Comparison of ENCODE assay signal across 19 cellular contexts in the genomic region with DNA sequence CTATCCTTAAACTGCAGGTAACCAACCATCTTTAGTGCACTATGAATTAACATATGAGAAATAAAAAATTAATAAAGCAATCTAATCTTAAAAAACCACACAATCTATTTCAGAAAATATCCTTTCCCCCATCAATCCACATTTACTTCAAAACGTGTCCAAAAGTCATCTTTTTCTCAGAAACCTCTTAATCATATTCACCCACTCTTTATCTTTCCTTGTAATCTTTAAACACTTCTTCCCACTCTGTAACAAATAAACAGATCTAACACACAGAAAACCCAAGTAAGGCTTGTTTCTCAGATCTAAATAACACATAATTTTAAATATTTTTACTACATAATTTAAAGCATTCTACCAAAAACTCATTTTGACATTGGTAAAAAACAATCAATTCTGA. TPM values are rescaled to one million over a fixed set of nuclear protein-coding genes. Genes with fewer than 3 reads are reported as not detected.
A peak's percentile ranks its signal among the peaks of the same experiment; 100 is the strongest.
DNase-seq lines count a peak whose midpoint lies in the region; ATAC-seq and TF ChIP-seq lines count a peak whose summit lies in the region.
"Had no signal": no experiment of that assay in that cellular context is flagged by ENCODE, and none has a peak within 500 bp of the region (broad histone marks: within the 10 kb centered on the region; RNA-seq: fewer than 3 reads in every experiment).

No MANE protein-coding gene starts in this region.

- POLR2A ChIA-PET in activated CD4-positive, alpha-beta memory T cell treated with anti-CD3 and anti-CD28 coated beads, Interleukin-2, amount 10 ng/mL, durations not matched to agents 7 days and 5 days (lab: Charles Lee), result no interaction called here

- no peak for TF ChIP-seq CTCF in DND-41 (IDR thresholded peaks at IDR 0.05; ENCODE audit: borderline replicate concordance, extremely low read depth, low read length, poor library complexity, severe bottlenecking)

- peaks cover 8% of the 10 kb centered on the region for H3K36me3 Mint-ChIP-seq in activated T-cell treated with anti-CD3 and anti-CD28 coated beads, Interleukin-2, amount 50 U/mL, for 24 hours (ENCODE audit: low read depth)
- H3K36me3 Mint-ChIP-seq in activated CD4-positive, alpha-beta memory T cell treated with anti-CD3 and anti-CD28 coated beads, Interleukin-2, amount 10 ng/mL, durations not matched to agents 7 days and 5 days (ENCODE audit: low read depth), result peaks cover 28% of the 10 kb centered on the region
- H3K36me3 Mint-ChIP-seq in activated naive CD8-positive, alpha-beta T cell treated with anti-CD3 and anti-CD28 coated beads, Interleukin-2, amount 50 U/mL, for 24 hours (ENCODE audit: low read depth), result peaks cover 6% of the 10 kb centered on the region

- peaks cover 21% of the 10 kb centered on the region for H3K4me1 ChIP-seq in DND-41 (ENCODE audit: insufficient read depth, low read length)

- no peak overlapping the region for H2AFZ ChIP-seq in DND-41 (ENCODE audit: low read depth, low read length)

- H3K4me3 Mint-ChIP-seq in activated T-cell treated with anti-CD3 and anti-CD28 coated beads, Interleukin-2, amount 50 U/mL, for 24 hours, result no peak overlapping the region
- no peak overlapping the region for H3K4me3 Mint-ChIP-seq in activated CD4-positive, alpha-beta memory T cell treated with anti-CD3 and anti-CD28 coated beads, Interleukin-2, amount 10 ng/mL, durations not matched to agents 7 days and 5 days
- no peak overlapping the region for H3K4me3 Mint-ChIP-seq in activated naive CD8-positive, alpha-beta T cell treated with anti-CD3 and anti-CD28 coated beads, Interleukin-2, amount 50 U/mL, for 24 hours

- no peak overlapping the region for H3K9ac ChIP-seq in DND-41 (ENCODE audit: low read depth, low read length)

- no peak for DNase-seq in activated T-cell treated with anti-CD3 and anti-CD28 coated beads, Interleukin-2, amount 50 U/mL, for 24 hours
- no peak for DNase-seq in activated T-cell treated with anti-CD3 and anti-CD28 coated beads, Interleukin-2, amount 50 U/mL, for 48 hours
- no peak for DNase-seq in DND-41
- no peak for DNase-seq in activated CD4-positive, alpha-beta memory T cell treated with anti-CD3 and anti-CD28 coated beads, Interleukin-2, amount 10 ng/mL, durations not matched to agents 7 days and 5 days
- DNase-seq in activated naive CD8-positive, alpha-beta T cell treated with anti-CD3 and anti-CD28 coated beads, Interleukin-2, amount 50 U/mL, for 24 hours, result no peak
- no peak for DNase-seq in DMS53 (lab: John Stamatoyannopoulos, UW)
- DNase-seq: C1 segment of cervical spinal cord, HCEC 1CT, IMR-90, Kasumi-1, MM.1S, NCI-H1092 treated with DMSO at 0.1 percent for 48 hours, NCI-H2081 treated with DMSO at 0.1 percent for 48 hours, NCI-H510A, NCI-H82 had no signal

- no peaks in the 10 kb centered on the region for H3K9me3 Mint-ChIP-seq in activated T-cell treated with anti-CD3 and anti-CD28 coated beads, Interleukin-2, amount 50 U/mL, for 24 hours
- peaks cover 5% of the 10 kb centered on the region for H3K9me3 Mint-ChIP-seq in activated CD4-positive, alpha-beta memory T cell treated with anti-CD3 and anti-CD28 coated beads, Interleukin-2, amount 10 ng/mL, durations not matched to agents 7 days and 5 days
- peaks cover 4% of the 10 kb centered on the region for H3K9me3 Mint-ChIP-seq in activated naive CD8-positive, alpha-beta T cell treated with anti-CD3 and anti-CD28 coated beads, Interleukin-2, amount 50 U/mL, for 24 hours

- no peak overlapping the region for H3K4me3 ChIP-seq in DND-41 (ENCODE audit: low read depth in 1 of 2, low read length in 2 of 2)

- peaks cover 19% of the 10 kb centered on the region for H3K79me2 ChIP-seq in DND-41 (ENCODE audit: insufficient read depth, low read length)

- peaks cover 10% of the 10 kb centered on the region; the same call in 1 of the 2 replicates for H3K36me3 ChIP-seq in DND-41 (ENCODE audit: insufficient read depth, low read length)

- CTCF ChIA-PET in activated CD4-positive, alpha-beta memory T cell treated with anti-CD3 and anti-CD28 coated beads, Interleukin-2, amount 10 ng/mL, durations not matched to agents 7 days and 5 days (lab: Charles Lee), result no interaction called here

- H3K4me2 ChIP-seq in DND-41 (ENCODE audit: insufficient read depth, low read length), result no peak overlapping the region

- H3K27me3 ChIP-seq in DND-41 (ENCODE audit: insufficient read depth, low read length, poor library complexity), result no peaks in the 10 kb centered on the region

- peaks cover 21% of the 10 kb centered on the region; the same call in 1 of the 2 replicates for H4K20me1 ChIP-seq in DND-41 (ENCODE audit: insufficient read depth, low read length)

- peaks cover 47% of the 10 kb centered on the region for H3K4me1 Mint-ChIP-seq in activated T-cell treated with anti-CD3 and anti-CD28 coated beads, Interleukin-2, amount 50 U/mL, for 24 hours (ENCODE audit: low read depth)
- peaks cover 49% of the 10 kb centered on the region for H3K4me1 Mint-ChIP-seq in activated CD4-positive, alpha-beta memory T cell treated with anti-CD3 and anti-CD28 coated beads, Interleukin-2, amount 10 ng/mL, durations not matched to agents 7 days and 5 days
- peaks cover 47% of the 10 kb centered on the region for H3K4me1 Mint-ChIP-seq in activated naive CD8-positive, alpha-beta T cell treated with anti-CD3 and anti-CD28 coated beads, Interleukin-2, amount 50 U/mL, for 24 hours

- H3K27me3 Mint-ChIP-seq in activated T-cell treated with anti-CD3 and anti-CD28 coated beads, Interleukin-2, amount 50 U/mL, for 24 hours, result no peaks in the 10 kb centered on the region
- peaks cover 1% of the 10 kb centered on the region for H3K27me3 Mint-ChIP-seq in activated CD4-positive, alpha-beta memory T cell treated with anti-CD3 and anti-CD28 coated beads, Interleukin-2, amount 10 ng/mL, durations not matched to agents 7 days and 5 days
- H3K27me3 Mint-ChIP-seq in activated naive CD8-positive, alpha-beta T cell treated with anti-CD3 and anti-CD28 coated beads, Interleukin-2, amount 50 U/mL, for 24 hours, result no peaks in the 10 kb centered on the region

- no peaks in the 10 kb centered on the region for H3K9me3 ChIP-seq in DND-41 (ENCODE audit: insufficient read depth, low read length, severe bottlenecking)

- ATAC-seq in DND-41 (ENCODE audit: insufficient read depth, low read depth), result peak; percentile 44; the same call in 1 of the 3 replicates
- no peak for ATAC-seq in activated naive CD8-positive, alpha-beta T cell treated with anti-CD3 and anti-CD28 coated beads, Interleukin-2, amount 50 U/mL, for 24 hours
- ATAC-seq in SK-N-SH treated with all-trans-retinoic acid at 6 μM for 48 hours, result no peak
- no peak for ATAC-seq in GM18498 (IDR thresholded peaks at IDR 0.05; ENCODE audit: unreplicated experiment)

- H3K27ac Mint-ChIP-seq in activated T-cell treated with anti-CD3 and anti-CD28 coated beads, Interleukin-2, amount 50 U/mL, for 24 hours, result peak overlapping the region; percentile 31
- H3K27ac Mint-ChIP-seq in activated CD4-positive, alpha-beta memory T cell treated with anti-CD3 and anti-CD28 coated beads, Interleukin-2, amount 10 ng/mL, durations not matched to agents 7 days and 5 days, result peak overlapping the region; percentile 67
- peak overlapping the region; percentile 43 for H3K27ac Mint-ChIP-seq in activated naive CD8-positive, alpha-beta T cell treated with anti-CD3 and anti-CD28 coated beads, Interleukin-2, amount 50 U/mL, for 24 hours

- no peak overlapping the region for H3K27ac ChIP-seq in DND-41 (ENCODE audit: low read length)

TF ChIP-seq in SK-N-SH treated with all-trans-retinoic acid at 6 μM for 48 hours, 23 proteins besides CTCF, POLR2A, EP300 and RAD21 (continues in another document):
- TF ChIP-seq RARB (CRISPR knock-in tag; IDR thresholded peaks at IDR 0.05) (no peak), PATZ1 (CRISPR knock-in tag; IDR thresholded peaks at IDR 0.05; ENCODE audit: borderline replicate concordance) (no peak), PPARA (CRISPR knock-in tag; IDR thresholded peaks at IDR 0.05; ENCODE audit: borderline replicate concordance) (no peak), GLIS3 (CRISPR knock-in tag; IDR thresholded peaks at IDR 0.05) (no peak), ZC3H10 (CRISPR knock-in tag; IDR thresholded peaks at IDR 0.05) (no peak), OSR1 (CRISPR knock-in tag; IDR thresholded peaks at IDR 0.05) (no peak), TOX (CRISPR knock-in tag; IDR thresholded peaks at IDR 0.05; ENCODE audit: borderline replicate concordance) (no peak), ZFP3 (CRISPR knock-in tag; IDR thresholded peaks at IDR 0.05) (no peak), TCF4 (CRISPR knock-in tag; IDR thresholded peaks at IDR 0.05; ENCODE audit: borderline replicate concordance) (no peak), ARNTL (CRISPR knock-in tag; IDR thresholded peaks at IDR 0.05; ENCODE audit: borderline replicate concordance, low read depth) (no peak), BACH2 (CRISPR knock-in tag; IDR thresholded peaks at IDR 0.05; ENCODE audit: borderline replicate concordance) (no peak)

RNA-seq across cellular contexts. Expression of gene EFCAB9, which starts 44.4 kb away (rescaled TPM):
- not detected for total RNA-seq in activated CD4-positive, alpha-beta memory T cell treated with anti-CD3 and anti-CD28 coated beads, Interleukin-2, amount 10 ng/mL, durations not matched to agents 7 days and 5 days
- total RNA-seq: A673, HT-29, IMR-90 had no signal

RNA-seq across cellular contexts. Expression of gene UBTD2, which starts 45.2 kb away (rescaled TPM):
- 10 to 100 TPM; 10.2 to 10.6 TPM for total RNA-seq in activated CD4-positive, alpha-beta memory T cell treated with anti-CD3 and anti-CD28 coated beads, Interleukin-2, amount 10 ng/mL, durations not matched to agents 7 days and 5 days

RNA-seq across cellular contexts. Expression of gene STK10, which starts 50.3 kb away (rescaled TPM):
- 100 to 1,000 TPM; 301 to 316 TPM for total RNA-seq in activated CD4-positive, alpha-beta memory T cell treated with anti-CD3 and anti-CD28 coated beads, Interleukin-2, amount 10 ng/mL, durations not matched to agents 7 days and 5 days
